ENCODE assay signal across 13 cellular contexts in genomic region chr11:17256512-17256911, GRCh38. TPM values are rescaled to one million over a fixed set of nuclear protein-coding genes. Genes with fewer than 3 reads are reported as not detected.
DNase-seq lines count a peak whose midpoint lies in the region; ATAC-seq and TF ChIP-seq lines count a peak whose summit lies in the region.
"Had no signal": no experiment of that assay in that cellular context is flagged by ENCODE, and none has a peak within 500 bp of the region (broad histone marks: within the 10 kb centered on the region; RNA-seq: fewer than 3 reads in every experiment).

No MANE protein-coding gene starts in this region.

- H3K36me3 ChIP-seq in skeletal muscle satellite cell (ENCODE audit: insufficient read depth, low read length) (no peaks in the 10 kb centered on the region), left ventricle myocardium inferior (no peaks in the 10 kb centered on the region), body of pancreas (replicated peaks in 1 of 2; ENCODE audit: insufficient read depth in 1 of 2, low read depth in 2 of 2) (no peaks in the 10 kb centered on the region)

- no peak for ATAC-seq in body of pancreas
- ATAC-seq in HG03565 (IDR thresholded peaks at IDR 0.05; ENCODE audit: unreplicated experiment): no peak

- no peak for TF ChIP-seq POLR2A in body of pancreas (IDR thresholded peaks at IDR 0.05)

- H3K9me3 ChIP-seq in skeletal muscle satellite cell (replicated peaks; ENCODE audit: low read length) (no peaks in the 10 kb centered on the region), left ventricle myocardium inferior (replicated peaks) (no peaks in the 10 kb centered on the region), body of pancreas (no peaks in the 10 kb centered on the region)

- intact Hi-C loops in left ventricle myocardium inferior (cut with micrococcal nuclease): no loop called here
- intact Hi-C loops in body of pancreas (cut with DNase I): no loop called here

- H3K4me2 ChIP-seq in skeletal muscle satellite cell (ENCODE audit: low read length): peak overlapping the region; percentile 58

- H3K4me1 ChIP-seq in skeletal muscle satellite cell (ENCODE audit: control insufficient read depth, insufficient read depth, low read length) (peaks cover 19% of the 10 kb centered on the region), left ventricle myocardium inferior (no peaks in the 10 kb centered on the region), body of pancreas (no peaks in the 10 kb centered on the region)

- H3K4me3 ChIP-seq in epithelial cell of esophagus (ENCODE audit: low read length) (no peak overlapping the region), skeletal muscle satellite cell (ENCODE audit: low read length) (peak overlapping the region; percentile 34), left ventricle myocardium inferior (no peak overlapping the region), body of pancreas (no peak overlapping the region)

- peak; percentile 20 for DNase-seq in NOMO-1 treated with DMSO at 0.1 percent for 48 hours (lab: John Stamatoyannopoulos, UW; ENCODE audit: unreplicated experiment)
- DNase-seq in NOMO-1 (lab: John Stamatoyannopoulos, UW; ENCODE audit: unreplicated experiment in 2 of 2): no peak
- DNase-seq in RPMI7951 (ENCODE audit: low read depth): peak; percentile 77
- peak; percentile 95 for DNase-seq in epithelial cell of esophagus (ENCODE audit: low read depth)
- no peak for DNase-seq in left ventricle myocardium inferior
- DNase-seq in body of pancreas: no peak
- DNase-seq: 8988T; NCI-H1930; SHP77; stimulated activated CD4-positive, alpha-beta T cell treated with anti-CD3 and anti-CD28 coated beads, Interleukin-2, amount 100 ng/mL, for 24 hours had no signal

- H3K27me3 ChIP-seq in skeletal muscle satellite cell (ENCODE audit: control insufficient read depth, insufficient read depth, low read length) (no peaks in the 10 kb centered on the region), left ventricle myocardium inferior (ENCODE audit: low read depth) (no peaks in the 10 kb centered on the region), body of pancreas (no peaks in the 10 kb centered on the region)

- no peak for TF ChIP-seq CTCF in epithelial cell of esophagus (IDR thresholded peaks at IDR 0.05; ENCODE audit: insufficient read depth, low read depth, low read length, missing control alignments)
- TF ChIP-seq CTCF in left ventricle myocardium inferior (IDR thresholded peaks at IDR 0.05; ENCODE audit: borderline replicate concordance): no peak
- no peak for TF ChIP-seq CTCF in body of pancreas (IDR thresholded peaks at IDR 0.05)

- H3K27ac ChIP-seq in left ventricle myocardium inferior (replicated peaks): no peak overlapping the region
- H3K27ac ChIP-seq in body of pancreas: no peak overlapping the region
- H3K27ac ChIP-seq: HL-60 had no signal

- peak overlapping the region; percentile 59 for H3K9ac ChIP-seq in skeletal muscle satellite cell (ENCODE audit: low read depth, low read length)

- WGBS in body of pancreas, 2 donors: 85 to 97% methylated on average over 3 of the region's 3 CpGs

RNA-seq across cellular contexts. Expression of gene NUCB2, which starts 20.0 kb away (rescaled TPM):
- total RNA-seq in RPMI7951 (2014; rRNA removed; shearing (Covaris generic)): 64.3 and 84.9 TPM in 2 replicates
- total RNA-seq in skeletal muscle satellite cell (2012; rRNA removed): 35.2 and 39.5 TPM in 2 replicates
- 101 TPM for total RNA-seq in left ventricle myocardium inferior
- total RNA-seq in body of pancreas: 100 to 1,000 TPM; 106 to 156 TPM

RNA-seq across cellular contexts. Expression of gene PIK3C2A, which starts 48.7 kb away (rescaled TPM):
- total RNA-seq in RPMI7951 (2014; rRNA removed; shearing (Covaris generic)): 17.0 and 22.3 TPM in 2 replicates
- total RNA-seq in skeletal muscle satellite cell (2012; rRNA removed): 29.9 and 37.8 TPM in 2 replicates
- total RNA-seq in left ventricle myocardium inferior (30.6 TPM), body of pancreas (10 to 100 TPM; 21.4 to 40.0 TPM)

Comparison
In these comparisons a context has a peak if more than half of its experiments do, and no peak if none do; other contexts are left out.
1. DNase-seq: peak in NOMO-1 treated with DMSO at 0.1 percent for 48 hours (single experiment), RPMI7951 (single experiment) and epithelial cell of esophagus (single experiment); none in NOMO-1 (0 of 2), left ventricle myocardium inferior (single experiment) and body of pancreas (0 of 4).